Comparison of ENCODE assay signal across 13 cellular contexts in genomic region chr2:97741251-97741650, GRCh38. TPM values are rescaled to one million over a fixed set of nuclear protein-coding genes. Genes with fewer than 3 reads are reported as not detected.
A peak's percentile ranks its signal among the peaks of the same experiment; 100 is the strongest.
DNase-seq lines count a peak whose midpoint lies in the region; ATAC-seq and TF ChIP-seq lines count a peak whose summit lies in the region.
"Had no signal": no experiment of that assay in that cellular context is flagged by ENCODE, and none has a peak within 500 bp of the region (broad histone marks: within the 10 kb centered on the region; RNA-seq: fewer than 3 reads in every experiment).

No MANE protein-coding gene starts in this region.

- H3K4me3 Mint-ChIP-seq in activated CD8-positive, alpha-beta memory T cell treated with anti-CD3 and anti-CD28 coated beads, Interleukin-2, amount 10 ng/mL, durations not matched to agents 7 days and 5 days, result no peak overlapping the region
- no peak overlapping the region for H3K4me3 Mint-ChIP-seq in CD8-positive, alpha-beta T cell
- H3K4me3 Mint-ChIP-seq in activated naive CD8-positive, alpha-beta T cell treated with anti-CD3 and anti-CD28 coated beads, Interleukin-2, amount 10 ng/mL, durations not matched to agents 7 days and 5 days, result no peak overlapping the region
- H3K4me3 Mint-ChIP-seq in naive thymus-derived CD8-positive, alpha-beta T cell, result peak overlapping the region in 1 of 10 donors; percentile 20
- H3K4me3 Mint-ChIP-seq: dendritic cell treated with granulocyte-macrophage colony-stimulating factor and Interleukin-4, amounts not matched to agents 40 ng/mL and 50 ng/mL, for 4 days; nephron had no signal

- H3K9ac ChIP-seq in colonic mucosa (ENCODE audit: low read depth in 2 of 2, low read length in 2 of 2), result no peak overlapping the region
- H3K9ac ChIP-seq: parathyroid adenoma had no signal

- POLR2A ChIA-PET in CD8-positive, alpha-beta T cell (lab: Charles Lee), result interaction anchor here (0.8 to 3.0 kb wide), 8 partner anchors 11 to 32 kb away, joined by 3 to 8 read pairs (median 7); partner anchors contain the start of gene ZAP70
- POLR2A ChIA-PET in activated naive CD8-positive, alpha-beta T cell treated with anti-CD3 and anti-CD28 coated beads, Interleukin-2, amount 10 ng/mL, durations not matched to agents 7 days and 5 days (lab: Charles Lee), result interaction anchor here (0.7 to 6.5 kb wide), 6 partner anchors 11 to 152 kb away, joined by 3 to 60 read pairs (median 8); partner anchors contain the start of genes ANKRD36B, COX5B and ZAP70
- POLR2A ChIA-PET in naive thymus-derived CD8-positive, alpha-beta T cell (lab: Charles Lee), result interaction anchor here (0.7 to 11.6 kb wide), 6 partner anchors 9 to 28 kb away, joined by 3 to 159 read pairs (median 4); partner anchors contain the start of gene ZAP70

- H3K36me3 Mint-ChIP-seq in activated CD8-positive, alpha-beta memory T cell treated with anti-CD3 and anti-CD28 coated beads, Interleukin-2, amount 10 ng/mL, durations not matched to agents 7 days and 5 days, result peaks cover 44% of the 10 kb centered on the region
- peaks cover 58% of the 10 kb centered on the region for H3K36me3 Mint-ChIP-seq in CD8-positive, alpha-beta T cell
- H3K36me3 Mint-ChIP-seq in activated naive CD8-positive, alpha-beta T cell treated with anti-CD3 and anti-CD28 coated beads, Interleukin-2, amount 10 ng/mL, durations not matched to agents 7 days and 5 days, result peaks cover 29% of the 10 kb centered on the region
- H3K36me3 Mint-ChIP-seq in naive thymus-derived CD8-positive, alpha-beta T cell, result peaks cover 0 to 45% (median 5%) of the 10 kb centered on the region in 3 donors

- H3K27ac Mint-ChIP-seq in activated CD8-positive, alpha-beta memory T cell treated with anti-CD3 and anti-CD28 coated beads, Interleukin-2, amount 10 ng/mL, durations not matched to agents 7 days and 5 days, result peak overlapping the region; percentile 97
- peak overlapping the region; percentile 69 for H3K27ac Mint-ChIP-seq in CD8-positive, alpha-beta T cell
- H3K27ac Mint-ChIP-seq in activated naive CD8-positive, alpha-beta T cell treated with anti-CD3 and anti-CD28 coated beads, Interleukin-2, amount 10 ng/mL, durations not matched to agents 7 days and 5 days, result peak overlapping the region; percentile 66
- H3K27ac Mint-ChIP-seq in naive thymus-derived CD8-positive, alpha-beta T cell, result peak overlapping the region in 9 of 10 donors; percentile 70 to 95 (median 83)
- H3K27ac Mint-ChIP-seq: dendritic cell treated with granulocyte-macrophage colony-stimulating factor and Interleukin-4, amounts not matched to agents 40 ng/mL and 50 ng/mL, for 4 days had no signal

- no peaks in the 10 kb centered on the region for H3K27me3 Mint-ChIP-seq in activated CD8-positive, alpha-beta memory T cell treated with anti-CD3 and anti-CD28 coated beads, Interleukin-2, amount 10 ng/mL, durations not matched to agents 7 days and 5 days
- H3K27me3 Mint-ChIP-seq in CD8-positive, alpha-beta T cell (ENCODE audit: low read depth), result no peaks in the 10 kb centered on the region
- H3K27me3 Mint-ChIP-seq in activated naive CD8-positive, alpha-beta T cell treated with anti-CD3 and anti-CD28 coated beads, Interleukin-2, amount 10 ng/mL, durations not matched to agents 7 days and 5 days, result no peaks in the 10 kb centered on the region
- no peaks in the 10 kb centered on the region for H3K27me3 Mint-ChIP-seq in naive thymus-derived CD8-positive, alpha-beta T cell

- no peak for TF ChIP-seq CTCF in CD8-positive, alpha-beta T cell (IDR thresholded peaks at IDR 0.05)
- no peak for TF ChIP-seq CTCF in colonic mucosa (IDR thresholded peaks at IDR 0.05)

- peaks cover 23% of the 10 kb centered on the region for H3K36me3 ChIP-seq in CD8-positive, alpha-beta T cell (ENCODE audit: insufficient read depth, low read length)
- peaks cover 3% of the 10 kb centered on the region for H3K36me3 ChIP-seq in colonic mucosa
- H3K36me3 ChIP-seq: uterus had no signal

- H3K9me3 Mint-ChIP-seq in activated CD8-positive, alpha-beta memory T cell treated with anti-CD3 and anti-CD28 coated beads, Interleukin-2, amount 10 ng/mL, durations not matched to agents 7 days and 5 days (ENCODE audit: low read depth), result no peaks in the 10 kb centered on the region
- no peaks in the 10 kb centered on the region for H3K9me3 Mint-ChIP-seq in CD8-positive, alpha-beta T cell
- no peaks in the 10 kb centered on the region for H3K9me3 Mint-ChIP-seq in activated naive CD8-positive, alpha-beta T cell treated with anti-CD3 and anti-CD28 coated beads, Interleukin-2, amount 10 ng/mL, durations not matched to agents 7 days and 5 days
- H3K9me3 Mint-ChIP-seq in naive thymus-derived CD8-positive, alpha-beta T cell, result no peaks in the 10 kb centered on the region
- H3K9me3 Mint-ChIP-seq: dendritic cell treated with granulocyte-macrophage colony-stimulating factor and Interleukin-4, amounts not matched to agents 40 ng/mL and 50 ng/mL, for 4 days; nephron had no signal

- intact Hi-C loops in CD8-positive, alpha-beta T cell (cut with DNase I, micrococcal nuclease), result no loop called here
- intact Hi-C loops in colonic mucosa (cut with DNase I), result no loop called here

- DNase-seq in activated CD8-positive, alpha-beta memory T cell treated with anti-CD3 and anti-CD28 coated beads, Interleukin-2, amount 10 ng/mL, durations not matched to agents 7 days and 5 days, result no peak
- no peak for DNase-seq in activated CD8-positive, alpha-beta memory T cell treated with anti-CD3 and anti-CD28 coated beads for 24 hours
- DNase-seq in CD8-positive, alpha-beta T cell, result no peak
- no peak for DNase-seq in activated naive CD8-positive, alpha-beta T cell treated with anti-CD3 and anti-CD28 coated beads, Interleukin-2, amount 10 ng/mL, durations not matched to agents 7 days and 5 days
- DNase-seq in naive thymus-derived CD8-positive, alpha-beta T cell, result no peak
- no peak for DNase-seq in NCI-H1048 (lab: John Stamatoyannopoulos, UW)
- DNase-seq in colonic mucosa, result no peak
- DNase-seq: uterus had no signal

- no peak overlapping the region for H3K27ac ChIP-seq in CD8-positive, alpha-beta T cell (ENCODE audit: low read depth, low read length)
- no peak overlapping the region for H3K27ac ChIP-seq in colonic mucosa
- H3K27ac ChIP-seq: parathyroid adenoma, uterus had no signal

- H3K27me3 ChIP-seq in CD8-positive, alpha-beta T cell (ENCODE audit: insufficient read depth, low read length), result no peaks in the 10 kb centered on the region
- H3K27me3 ChIP-seq in colonic mucosa, result no peaks in the 10 kb centered on the region
- H3K27me3 ChIP-seq: uterus had no signal

- CTCF ChIA-PET in activated CD8-positive, alpha-beta memory T cell treated with anti-CD3 and anti-CD28 coated beads, Interleukin-2, amount 10 ng/mL, durations not matched to agents 7 days and 5 days (lab: Charles Lee), result interaction anchor here (1.2 to 20.6 kb wide), 8 partner anchors 9 to 150 kb away, joined by 3 to 621 read pairs (median 6); partner anchors contain the start of gene ZAP70
- CTCF ChIA-PET in CD8-positive, alpha-beta T cell (lab: Charles Lee), result interaction anchor here (0.6 to 10.0 kb wide), 16 partner anchors 8 to 150 kb away, joined by 3 to 181 read pairs (median 5); partner anchors contain the start of gene ZAP70

- H3K4me1 ChIP-seq in CD8-positive, alpha-beta T cell (ENCODE audit: insufficient read depth, low read length), result peaks cover 40% of the 10 kb centered on the region
- no peaks in the 10 kb centered on the region for H3K4me1 ChIP-seq in colonic mucosa
- H3K4me1 ChIP-seq: parathyroid adenoma, uterus had no signal

- no peak overlapping the region for H3K4me3 ChIP-seq in CD8-positive, alpha-beta T cell (ENCODE audit: low read depth, low read length)
- no peak overlapping the region for H3K4me3 ChIP-seq in colonic mucosa
- H3K4me3 ChIP-seq: uterus had no signal

- H3K4me1 Mint-ChIP-seq in activated CD8-positive, alpha-beta memory T cell treated with anti-CD3 and anti-CD28 coated beads, Interleukin-2, amount 10 ng/mL, durations not matched to agents 7 days and 5 days, result peaks cover 60% of the 10 kb centered on the region
- peaks cover 65% of the 10 kb centered on the region for H3K4me1 Mint-ChIP-seq in CD8-positive, alpha-beta T cell (ENCODE audit: low read depth)
- H3K4me1 Mint-ChIP-seq in activated naive CD8-positive, alpha-beta T cell treated with anti-CD3 and anti-CD28 coated beads, Interleukin-2, amount 10 ng/mL, durations not matched to agents 7 days and 5 days, result peaks cover 55% of the 10 kb centered on the region
- H3K4me1 Mint-ChIP-seq in naive thymus-derived CD8-positive, alpha-beta T cell, result peaks cover 36 to 73% (median 66%) of the 10 kb centered on the region in 4 donors

- no peak for ATAC-seq in activated CD8-positive, alpha-beta memory T cell treated with anti-CD3 and anti-CD28 coated beads, Interleukin-2, amount 10 ng/mL, durations not matched to agents 7 days and 5 days
- no peak for ATAC-seq in CD8-positive, alpha-beta T cell
- ATAC-seq in activated naive CD8-positive, alpha-beta T cell treated with anti-CD3 and anti-CD28 coated beads, Interleukin-2, amount 10 ng/mL, durations not matched to agents 7 days and 5 days (ENCODE audit: low read depth), result no peak
- ATAC-seq in naive thymus-derived CD8-positive, alpha-beta T cell, result no peak
- no peak for ATAC-seq in HG03342 (IDR thresholded peaks at IDR 0.05; ENCODE audit: unreplicated experiment)

- H3K9me3 ChIP-seq in CD8-positive, alpha-beta T cell (ENCODE audit: low read length), result no peaks in the 10 kb centered on the region
- H3K9me3 ChIP-seq in colonic mucosa, result no peaks in the 10 kb centered on the region
- H3K9me3 ChIP-seq: uterus had no signal

RNA-seq across cellular contexts. Expression of gene ZAP70, which starts 27.9 kb away (rescaled TPM):
- total RNA-seq in activated CD8-positive, alpha-beta memory T cell treated with anti-CD3 and anti-CD28 coated beads, Interleukin-2, amount 10 ng/mL, durations not matched to agents 7 days and 5 days, result 100 to 1,000 TPM; 286 to 338 TPM
- 100 to 1,000 TPM; 487 to 512 TPM for total RNA-seq in CD8-positive, alpha-beta T cell
- 100 to 1,000 TPM; 350 to 367 TPM for total RNA-seq in activated naive CD8-positive, alpha-beta T cell treated with anti-CD3 and anti-CD28 coated beads, Interleukin-2, amount 10 ng/mL, durations not matched to agents 7 days and 5 days
- 100 to 1,000 TPM; 490 to 503 TPM for total RNA-seq in naive thymus-derived CD8-positive, alpha-beta T cell
- polyA plus RNA-seq in naive thymus-derived CD8-positive, alpha-beta T cell, result 100 to 1,000 TPM; 131 to 168 (median 149) TPM
- total RNA-seq in colonic mucosa, result 1 to 10 TPM; 2.2 to 3.4 TPM
- total RNA-seq: A673 had no signal

Comparison
In these comparisons a context has a peak if more than half of its experiments do, and no peak if none do; other contexts are left out.
1. RNA of gene ZAP70, which starts 27.9 kb away (total RNA-seq): 487 to 512 TPM in CD8-positive, alpha-beta T cell, 490 to 503 TPM in naive thymus-derived CD8-positive, alpha-beta T cell, 350 to 367 TPM in activated naive CD8-positive, alpha-beta T cell treated with anti-CD3 and anti-CD28 coated beads, Interleukin-2, amount 10 ng/mL, durations not matched to agents 7 days and 5 days and 286 to 338 TPM in activated CD8-positive, alpha-beta memory T cell treated with anti-CD3 and anti-CD28 coated beads, Interleukin-2, amount 10 ng/mL, durations not matched to agents 7 days and 5 days; 2.2 to 3.4 TPM in colonic mucosa; every median in the first group is over 10 times any median in the second.
2. Peak in every context shown above with its lines, with median percentiles within 50 percentile points of each other: H3K27ac Mint-ChIP-seq.